In genomic region chr20:18287546-18287914, GRCh38 we compare ENCODE assay signal across 8 cellular contexts. TPM values are rescaled to one million over a fixed set of nuclear protein-coding genes. Genes with fewer than 3 reads are reported as not detected.
DNase-seq lines count a peak whose midpoint lies in the region; ATAC-seq and TF ChIP-seq lines count a peak whose summit lies in the region.

No MANE protein-coding gene starts in this region.

- H3K4me1 ChIP-seq in naive thymus-derived CD4-positive, alpha-beta T cell (ENCODE audit: control insufficient read depth in 2 of 2, insufficient read depth in 2 of 2, low read length in 2 of 2), result peaks cover 4 to 10% of the 10 kb centered on the region in 2 donors

- in situ Hi-C loops in GM13976 (cut with MboI; ENCODE audit: low sequenced_read_pairs, unreplicated experiment), result no loop called here

- peaks cover 19 to 38% (median 30%) of the 10 kb centered on the region in 5 donors for H3K36me3 Mint-ChIP-seq in naive thymus-derived CD4-positive, alpha-beta T cell

- H3K27ac ChIP-seq in C4-2B (peak overlapping the region; percentile 74), coronary artery (peak overlapping the region; percentile 82 to 92)
- H3K27ac ChIP-seq in naive thymus-derived CD4-positive, alpha-beta T cell (ENCODE audit: low read depth, low read length), result peak overlapping the region; percentile 96

- peaks cover 0 to 5% (median 0%) of the 10 kb centered on the region in 3 experiments for H3K36me3 ChIP-seq in naive thymus-derived CD4-positive, alpha-beta T cell (ENCODE audit: control insufficient read depth in 2 of 3, insufficient read depth in 3 of 3, low read length in 3 of 3)

- no peak for ATAC-seq in naive thymus-derived CD4-positive, alpha-beta T cell
- ATAC-seq in omental fat pad (ENCODE audit: low FRiP score) (no peak), HG03342 (IDR thresholded peaks at IDR 0.05; ENCODE audit: unreplicated experiment) (no peak), GM18873 (IDR thresholded peaks at IDR 0.05; ENCODE audit: low FRiP score, unreplicated experiment) (no peak)

- H3K27me3 ChIP-seq in naive thymus-derived CD4-positive, alpha-beta T cell (ENCODE audit: control insufficient read depth in 2 of 2, insufficient read depth in 2 of 2, low read length in 2 of 2), result peaks cover 0 to 7% of the 10 kb centered on the region in 2 donors

- TF ChIP-seq CTCF in C4-2B (conservative IDR thresholded peaks at IDR 0.05) (no peak), coronary artery (IDR thresholded peaks at IDR 0.05) (no peak), omental fat pad (IDR thresholded peaks at IDR 0.05) (no peak), GM13976 (IDR thresholded peaks at IDR 0.05; ENCODE audit: borderline replicate concordance, control extremely low read depth, extremely low read depth, insufficient read depth, missing control alignments) (no peak)

- H3K27ac Mint-ChIP-seq in naive thymus-derived CD4-positive, alpha-beta T cell, result peak overlapping the region; percentile 98 to 100 (median 99)

- intact Hi-C loops in naive thymus-derived CD4-positive, alpha-beta T cell (cut with micrococcal nuclease), result loop anchor here (5.0 to 10.0 kb wide), 3 partner anchors 753 to 1730 kb away; partner anchors contain the start of genes BFSP1 (in 1 of the 2), KIF16B (in 1 of the 2) and NAA20 (in 1 of the 2)

- H3K4me3 Mint-ChIP-seq in naive thymus-derived CD4-positive, alpha-beta T cell, result peak overlapping the region; percentile 93 to 99 (median 98)

- H3K4me1 Mint-ChIP-seq in naive thymus-derived CD4-positive, alpha-beta T cell, result peaks cover 16 to 47% (median 33%) of the 10 kb centered on the region in 7 donors

- H3K9me3 Mint-ChIP-seq in naive thymus-derived CD4-positive, alpha-beta T cell, result peaks cover 5 to 30% (median 21%) of the 10 kb centered on the region in 11 donors

- H3K27me3 Mint-ChIP-seq in naive thymus-derived CD4-positive, alpha-beta T cell, result peaks cover 17 to 36% (median 26%) of the 10 kb centered on the region in 5 donors

- POLR2A ChIA-PET in naive thymus-derived CD4-positive, alpha-beta T cell (lab: Charles Lee), result interaction anchor here (0.6 to 2.4 kb wide), 13 partner anchors 11 to 1558 kb away, joined by 3 to 23 read pairs (median 4); partner anchors contain the start of genes DZANK1, KAT14, MGME1 and PET117

- CTCF ChIA-PET in naive thymus-derived CD4-positive, alpha-beta T cell (lab: Charles Lee), result interaction anchor here (1.2 to 1.3 kb wide), 2 partner anchors 149 to 605 kb away, joined by 5 to 6 read pairs; no protein-coding TSS in a partner anchor

- no peaks in the 10 kb centered on the region for H3K9me3 ChIP-seq in naive thymus-derived CD4-positive, alpha-beta T cell (ENCODE audit: control insufficient read depth in 2 of 3, low read length in 3 of 3)

- peak overlapping the region; percentile 64 for H3K4me3 ChIP-seq in Jurkat, Clone E6-1 (ENCODE audit: low read length)
- peak overlapping the region; percentile 75 for H3K4me3 ChIP-seq in coronary artery
- H3K4me3 ChIP-seq in naive thymus-derived CD4-positive, alpha-beta T cell (ENCODE audit: low read length), result peak overlapping the region; percentile 91

- no peak for DNase-seq in Jurkat, Clone E6-1 (ENCODE audit: low read depth, low spot score)
- DNase-seq in coronary artery (ENCODE audit: low spot score), result no peak
- no peak for DNase-seq in naive thymus-derived CD4-positive, alpha-beta T cell
- no peak for DNase-seq in omental fat pad (ENCODE audit: low spot score)
- no peak for DNase-seq in GM13976 (ENCODE audit: low spot score)

RNA-seq across cellular contexts. Expression of gene ZNF133, which starts 0.8 kb away (rescaled TPM):
- polyA plus RNA-seq in Jurkat, Clone E6-1 (2012; ENCODE audit: insufficient read depth, insufficient read length), result 9.1 TPM
- 10 to 100 TPM in 2 of 5 experiments, 1 to 10 TPM in 3; 6.5 to 11.5 (median 9.4) TPM for total RNA-seq in naive thymus-derived CD4-positive, alpha-beta T cell
- polyA plus RNA-seq in naive thymus-derived CD4-positive, alpha-beta T cell, result 10 to 100 TPM in 1 of 2 donors, 1 to 10 TPM in 1; 9.2 to 12.6 TPM
- 10 to 100 TPM in 2 of 4 donors, 1 to 10 TPM in 2; 6.7 to 18.1 (median 8.6) TPM for total RNA-seq in omental fat pad
